Comparison of ENCODE assay signal across 9 cellular contexts in genomic region chr1:161727343-161727924, GRCh38. TPM values are rescaled to one million over a fixed set of nuclear protein-coding genes. Genes with fewer than 3 reads are reported as not detected.
A peak's percentile ranks its signal among the peaks of the same experiment; 100 is the strongest.
DNase-seq lines count a peak whose midpoint lies in the region; ATAC-seq, FAIRE-seq and TF ChIP-seq lines count a peak whose summit lies in the region.
"Had no signal": no experiment of that assay in that cellular context is flagged by ENCODE, and none has a peak within 500 bp of the region (broad histone marks: within the 10 kb centered on the region; RNA-seq: fewer than 3 reads in every experiment).

No MANE protein-coding gene starts in this region.

- ATAC-seq in HG03097 (IDR thresholded peaks at IDR 0.05; ENCODE audit: low FRiP score, unreplicated experiment) = peak; percentile 10

- DNase-seq in activated naive CD4-positive, alpha-beta T cell treated with Interleukin-2 at 50 U/mL for 16 hours = peak; percentile 19
- no peak for DNase-seq in activated naive CD4-positive, alpha-beta T cell treated with anti-CD3 and anti-CD28 coated beads, Interleukin-2, amount 50 U/mL, for 16 hours
- DNase-seq in T-helper 9 cell = peak; percentile 20
- peak; percentile 21 for DNase-seq in effector CD4-positive, alpha-beta T cell
- DNase-seq in myocyte (ENCODE audit: low read depth) = peak; percentile 70
- no peak for DNase-seq in GM19240 (ENCODE audit: insufficient read length, low spot score)
- DNase-seq in GM12892 (ENCODE audit: insufficient read length) = no peak

- TF ChIP-seq POLR2A in GM12892 (IDR thresholded peaks at IDR 0.05; ENCODE audit: low read depth, low read length) = no peak

- no peak for FAIRE-seq in GM12892 (lab: Jason Lieb, UNC)

RNA-seq across cellular contexts. Expression of gene FCRLB, which starts 6.1 kb away (rescaled TPM):
- 0.21 and 0.57 TPM in 2 replicates for total RNA-seq in myocyte
- polyA plus RNA-seq in myocyte (2012) = 0.08 TPM
- polyA plus RNA-seq in GM12892 (2012; ENCODE audit: missing spikeins) = 2.0 TPM

RNA-seq across cellular contexts. Expression of gene FCRLA, which starts 20.4 kb away (rescaled TPM):
- total RNA-seq in myocyte = 0.68 and 1.5 TPM in 2 replicates
- polyA plus RNA-seq in myocyte (2012) = 0.09 TPM
- 133 TPM for polyA plus RNA-seq in GM12892 (2012; ENCODE audit: missing spikeins)
- total RNA-seq: pulmonary artery endothelial cell had no signal

RNA-seq across cellular contexts. Expression of gene DUSP12, which starts 22.2 kb away (rescaled TPM):
- total RNA-seq in myocyte = 17.6 and 22.1 TPM in 2 replicates
- 17.2 TPM for polyA plus RNA-seq in myocyte (2012)
- 16.5 TPM for polyA plus RNA-seq in GM12892 (2012; ENCODE audit: missing spikeins)

RNA-seq across cellular contexts. Expression of gene ATF6, which starts 38.7 kb away (rescaled TPM):
- total RNA-seq in myocyte = 30.2 and 32.4 TPM in 2 replicates
- polyA plus RNA-seq in myocyte (2012) = 13.5 TPM
- polyA plus RNA-seq in GM12892 (2012; ENCODE audit: missing spikeins) = 12.9 TPM

Comparison
In these comparisons a context has a peak if more than half of its experiments do, and no peak if none do; other contexts are left out.
1. DNase-seq: peak in activated naive CD4-positive, alpha-beta T cell treated with Interleukin-2 at 50 U/mL for 16 hours (single experiment), T-helper 9 cell (single experiment), effector CD4-positive, alpha-beta T cell (single experiment) and myocyte (single experiment); none in activated naive CD4-positive, alpha-beta T cell treated with anti-CD3 and anti-CD28 coated beads, Interleukin-2, amount 50 U/mL, for 16 hours (single experiment), GM19240 (single experiment) and GM12892 (single experiment).